20 cellular contexts compared by ENCODE assay signal in genomic region chr4:133188433-133189175, GRCh38. TPM values are rescaled to one million over a fixed set of nuclear protein-coding genes. Genes with fewer than 3 reads are reported as not detected.
DNase-seq lines count a peak whose midpoint lies in the region; ATAC-seq and TF ChIP-seq lines count a peak whose summit lies in the region.
"Had no signal": no experiment of that assay in that cellular context is flagged by ENCODE, and none has a peak within 500 bp of the region (broad histone marks: within the 10 kb centered on the region; RNA-seq: fewer than 3 reads in every experiment).

No MANE protein-coding gene starts in this region.

- no peaks in the 10 kb centered on the region for H3K36me3 ChIP-seq in DND-41 (ENCODE audit: insufficient read depth, low read length)
- peaks cover 50% of the 10 kb centered on the region for H3K36me3 ChIP-seq in endodermal cell (ENCODE audit: control insufficient read depth, insufficient read depth, low read length)
- H3K36me3 ChIP-seq: suprapubic skin, vagina had no signal

- TF ChIP-seq CTCF in DND-41 (IDR thresholded peaks at IDR 0.05; ENCODE audit: borderline replicate concordance, extremely low read depth, low read length, poor library complexity, severe bottlenecking) (no peak), endodermal cell (conservative IDR thresholded peaks at IDR 0.05) (no peak)

- ATAC-seq in DND-41 (ENCODE audit: insufficient read depth, low read depth) = peak; percentile 79
- peak; percentile 62 for ATAC-seq in GM21786 (IDR thresholded peaks at IDR 0.05; ENCODE audit: unreplicated experiment)
- ATAC-seq: natural killer cell treated with Interleukin-12 subunit alpha and Interleukin-12 subunit beta and Interleukin-15 and Interleukin-18, amount 100 ng/mL, for 72 hours; sciatic nerve; stimulated activated effector memory CD8-positive, alpha-beta T cell treated with anti-CD3 and anti-CD28 coated beads, Interleukin-12 subunit alpha, Interleukin-12 subunit beta, amount 100 ng/mL, for 72 hours had no signal

- H3K36me3 Mint-ChIP-seq in endodermal cell (ENCODE audit: low read depth) = peaks cover 22% of the 10 kb centered on the region
- H3K36me3 Mint-ChIP-seq: activated naive CD4-positive, alpha-beta T cell treated with anti-CD3 and anti-CD28 coated beads, Interleukin-2, amount 50 U/mL, for 24 hours; natural killer cell treated with Interleukin-12 subunit alpha and Interleukin-12 subunit beta and Interleukin-15 and Interleukin-18, amount 100 ng/mL, for 72 hours; stimulated activated effector memory CD8-positive, alpha-beta T cell treated with anti-CD3 and anti-CD28 coated beads, Interleukin-12 subunit alpha, Interleukin-12 subunit beta, amount 100 ng/mL, for 72 hours had no signal

- H3K9me3 Mint-ChIP-seq in endodermal cell = no peaks in the 10 kb centered on the region
- H3K9me3 Mint-ChIP-seq: activated naive CD4-positive, alpha-beta T cell treated with anti-CD3 and anti-CD28 coated beads, Interleukin-2, amount 50 U/mL, for 24 hours; natural killer cell treated with Interleukin-12 subunit alpha and Interleukin-12 subunit beta and Interleukin-15 and Interleukin-18, amount 100 ng/mL, for 72 hours; stimulated activated effector memory CD8-positive, alpha-beta T cell treated with anti-CD3 and anti-CD28 coated beads, Interleukin-12 subunit alpha, Interleukin-12 subunit beta, amount 100 ng/mL, for 72 hours had no signal

- H2AFZ ChIP-seq in DND-41 (ENCODE audit: low read depth, low read length) = peak overlapping the region; percentile 68

- H3K4me1 ChIP-seq in DND-41 (ENCODE audit: insufficient read depth, low read length) (peaks cover 11% of the 10 kb centered on the region; the same call in 1 of the 2 replicates), endodermal cell (ENCODE audit: control insufficient read depth, insufficient read depth, low read length) (no peaks in the 10 kb centered on the region)
- H3K4me1 ChIP-seq: suprapubic skin, vagina had no signal

- DNase-seq in DND-41 = peak; percentile 14
- DNase-seq in NAMALWA (ENCODE audit: low spot score) = peak; percentile 4
- no peak for DNase-seq in endodermal cell
- no peak for DNase-seq in activated T-cell treated with anti-CD3 and anti-CD28 coated beads, Interleukin-2, amount 50 U/mL, for 48 hours
- DNase-seq in erythroblast (lab: John Stamatoyannopoulos, UW) = no peak
- DNase-seq in NCI-H2196 treated with DMSO at 0.1 percent for 48 hours (lab: John Stamatoyannopoulos, UW; ENCODE audit: unreplicated experiment) = no peak
- DNase-seq in globus pallidus (ENCODE audit: low spot score) = no peak
- DNase-seq: C1 segment of cervical spinal cord, GDM1, midbrain, NCI-H345 had no signal

- TF ChIP-seq POLR2A in erythroblast (IDR thresholded peaks at IDR 0.05; ENCODE audit: low read length) = no peak

- peak overlapping the region; percentile 74 for H3K27ac Mint-ChIP-seq in endodermal cell
- H3K27ac Mint-ChIP-seq: activated naive CD4-positive, alpha-beta T cell treated with anti-CD3 and anti-CD28 coated beads, Interleukin-2, amount 50 U/mL, for 24 hours; natural killer cell treated with Interleukin-12 subunit alpha and Interleukin-12 subunit beta and Interleukin-15 and Interleukin-18, amount 100 ng/mL, for 72 hours; stimulated activated effector memory CD8-positive, alpha-beta T cell treated with anti-CD3 and anti-CD28 coated beads, Interleukin-12 subunit alpha, Interleukin-12 subunit beta, amount 100 ng/mL, for 72 hours had no signal

- no peak overlapping the region for H3K4me3 Mint-ChIP-seq in endodermal cell
- H3K4me3 Mint-ChIP-seq: activated naive CD4-positive, alpha-beta T cell treated with anti-CD3 and anti-CD28 coated beads, Interleukin-2, amount 50 U/mL, for 24 hours; natural killer cell treated with Interleukin-12 subunit alpha and Interleukin-12 subunit beta and Interleukin-15 and Interleukin-18, amount 100 ng/mL, for 72 hours; stimulated activated effector memory CD8-positive, alpha-beta T cell treated with anti-CD3 and anti-CD28 coated beads, Interleukin-12 subunit alpha, Interleukin-12 subunit beta, amount 100 ng/mL, for 72 hours had no signal

- no peaks in the 10 kb centered on the region for H4K20me1 ChIP-seq in DND-41 (ENCODE audit: insufficient read depth, low read length)

- no peaks in the 10 kb centered on the region for H3K79me2 ChIP-seq in DND-41 (ENCODE audit: insufficient read depth, low read length)

- peak overlapping the region; percentile 53 for H3K4me2 ChIP-seq in DND-41 (ENCODE audit: insufficient read depth, low read length)

- H3K4me3 ChIP-seq in DND-41 (ENCODE audit: low read depth in 1 of 2, low read length in 2 of 2) (no peak overlapping the region), endodermal cell (ENCODE audit: low read length) (no peak overlapping the region)
- H3K4me3 ChIP-seq: suprapubic skin, vagina had no signal

- no peaks in the 10 kb centered on the region for H3K4me1 Mint-ChIP-seq in endodermal cell
- H3K4me1 Mint-ChIP-seq: activated naive CD4-positive, alpha-beta T cell treated with anti-CD3 and anti-CD28 coated beads, Interleukin-2, amount 50 U/mL, for 24 hours; stimulated activated effector memory CD8-positive, alpha-beta T cell treated with anti-CD3 and anti-CD28 coated beads, Interleukin-12 subunit alpha, Interleukin-12 subunit beta, amount 100 ng/mL, for 72 hours had no signal

- H3K9ac ChIP-seq in DND-41 (ENCODE audit: low read depth, low read length) (no peak overlapping the region; the same call in 1 of the 2 replicates), endodermal cell (ENCODE audit: extremely low read depth, low read length, poor library complexity, severe bottlenecking) (no peak overlapping the region)

- no peaks in the 10 kb centered on the region for H3K27me3 ChIP-seq in DND-41 (ENCODE audit: insufficient read depth, low read length, poor library complexity)
- H3K27me3 ChIP-seq in endodermal cell (ENCODE audit: control insufficient read depth, insufficient read depth, low read length, poor library complexity, severe bottlenecking) = no peaks in the 10 kb centered on the region
- H3K27me3 ChIP-seq: suprapubic skin, vagina had no signal

- 92 to 96% methylated on average over 4 to 6 of the region's 8 CpGs for WGBS in endodermal cell (ENCODE audit: insufficient coverage in 1 of 2, insufficient read length in 1 of 2), 2 experiments

- no peaks in the 10 kb centered on the region for H3K9me3 ChIP-seq in DND-41 (ENCODE audit: insufficient read depth, low read length, severe bottlenecking)
- no peaks in the 10 kb centered on the region for H3K9me3 ChIP-seq in endodermal cell (ENCODE audit: control insufficient read depth, low read length)
- H3K9me3 ChIP-seq: suprapubic skin, vagina had no signal

- no peaks in the 10 kb centered on the region for H3K27me3 Mint-ChIP-seq in endodermal cell (ENCODE audit: insufficient read depth)
- H3K27me3 Mint-ChIP-seq: activated naive CD4-positive, alpha-beta T cell treated with anti-CD3 and anti-CD28 coated beads, Interleukin-2, amount 50 U/mL, for 24 hours; natural killer cell treated with Interleukin-12 subunit alpha and Interleukin-12 subunit beta and Interleukin-15 and Interleukin-18, amount 100 ng/mL, for 72 hours had no signal

- H3K27ac ChIP-seq in DND-41 (ENCODE audit: low read length) (no peak overlapping the region), endodermal cell (ENCODE audit: low read depth, low read length) (no peak overlapping the region)
- H3K27ac ChIP-seq: HL-60, suprapubic skin, vagina had no signal

RNA-seq across cellular contexts. Expression of gene PCDH10, which starts 39.5 kb away (rescaled TPM):
- 100 to 1,000 TPM; 111 to 139 TPM for total RNA-seq in endodermal cell
- 23.0 TPM for polyA plus RNA-seq in endodermal cell (2013, experiment 1 of 2)
- polyA plus RNA-seq in endodermal cell (2013, experiment 2 of 2) = 23.3 TPM
- total RNA-seq: activated CD8-positive, alpha-beta memory T cell treated with anti-CD3 and anti-CD28 coated beads for 36 hours; natural killer cell treated with Interleukin-12 subunit alpha and Interleukin-12 subunit beta and Interleukin-15 and Interleukin-18, amount 100 ng/mL, for 72 hours had no signal

Comparison
In these comparisons a context has a peak if more than half of its experiments do, and no peak if none do; other contexts are left out.
1. DNase-seq: peak in DND-41 (single experiment) and NAMALWA (single experiment); none in endodermal cell (single experiment), activated T-cell treated with anti-CD3 and anti-CD28 coated beads, Interleukin-2, amount 50 U/mL, for 48 hours (0 of 2), erythroblast (0 of 2), NCI-H2196 treated with DMSO at 0.1 percent for 48 hours (single experiment) and globus pallidus (single experiment).